In the genomic region with DNA sequence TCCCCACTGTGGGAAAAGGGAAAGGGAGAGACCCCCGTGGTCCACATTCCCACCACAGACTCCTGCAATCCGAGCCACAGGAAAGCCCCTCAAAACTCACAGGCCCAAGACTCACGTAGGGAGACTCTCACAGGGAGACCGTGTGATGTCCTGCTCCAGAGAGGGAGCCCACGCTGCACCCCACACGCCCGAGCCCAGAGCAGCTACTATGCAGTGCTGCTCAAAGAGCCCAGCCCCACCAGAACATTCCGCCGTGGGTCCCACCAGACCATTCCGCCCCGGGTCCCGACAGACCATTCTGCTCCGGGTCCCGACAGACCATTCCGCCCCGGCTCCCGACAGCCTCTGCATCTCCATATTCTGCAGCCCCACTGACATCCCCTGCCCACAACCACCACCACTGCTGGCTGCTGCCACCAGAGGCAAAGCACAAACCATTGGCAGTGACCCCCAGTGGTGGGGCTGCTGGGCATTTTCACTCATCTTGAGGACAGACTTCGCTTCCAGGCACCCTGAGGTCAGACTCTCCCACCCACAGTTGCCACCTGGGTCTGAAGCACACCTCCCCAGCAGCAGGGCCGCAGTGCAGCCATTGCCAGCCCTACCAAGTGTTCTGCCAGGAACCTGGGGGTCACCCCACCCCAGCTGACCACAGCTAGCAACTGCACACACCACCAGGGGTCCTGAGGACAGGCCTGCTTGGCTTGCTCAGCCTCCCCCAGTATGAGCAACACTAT, we compare ENCODE assay signal across 27 cellular contexts.
"Had no signal": no experiment of that assay in that cellular context is flagged by ENCODE, and none has a peak within 500 bp of the region (broad histone marks: within the 10 kb centered on the region; RNA-seq: fewer than 3 reads in every experiment).

No MANE protein-coding gene starts in this region.

- H3K36me3 ChIP-seq: heart left ventricle, lower lobe of right lung, neutrophil, sigmoid colon, upper lobe of left lung, uterus had no signal

- H3K79me2 ChIP-seq: hepatocyte, parathyroid adenoma had no signal

- H3K27me3 ChIP-seq: foreskin keratinocyte, gastroesophageal sphincter, heart left ventricle, hepatocyte, neutrophil, sigmoid colon, testis, tibial artery, upper lobe of left lung, uterus had no signal

- H3K27ac ChIP-seq: foreskin keratinocyte, gastroesophageal sphincter, heart left ventricle, hepatocyte, lower lobe of right lung, neutrophil, parathyroid adenoma, psoas muscle, sigmoid colon, testis, tibial artery, upper lobe of left lung, uterus had no signal

- ATAC-seq: foreskin keratinocyte; gastroesophageal sphincter; heart left ventricle; left colon; left ventricle myocardium superior; lower lobe of right lung; natural killer cell; psoas muscle; right cardiac atrium; stimulated activated effector memory CD8-positive, alpha-beta T cell treated with anti-CD3 and anti-CD28 coated beads, Interleukin-12 subunit alpha, Interleukin-12 subunit beta, amount 100 ng/mL, for 72 hours; stimulated activated naive CD8-positive, alpha-beta T cell treated with anti-CD3 and anti-CD28 coated beads, Interleukin-15, Interleukin-2, amounts not matched to agents 100 U/mL and 50 U/mL, for 24 hours had no signal

- DNase-seq: cerebellar nuclear complex; cortex of kidney; effector CD4-positive, alpha-beta T cell; foreskin keratinocyte; heart left ventricle; kidney glomerular epithelial cell; left colon; left ventricle myocardium superior; lower lobe of right lung; natural killer cell; psoas muscle; right cardiac atrium; sigmoid colon; stimulated activated CD4-positive, alpha-beta T cell treated with anti-CD3 and anti-CD28 coated beads, Interleukin-2, amount 100 ng/mL, for 24 hours; stimulated activated CD4-positive, alpha-beta T cell treated with anti-CD3 and anti-CD28 coated beads, Interleukin-4, amount 100 ng/mL, for 24 hours; stimulated activated naive CD8-positive, alpha-beta T cell treated with anti-CD3 and anti-CD28 coated beads, Interleukin-15, Interleukin-2, amounts not matched to agents 100 U/mL and 50 U/mL, for 24 hours; substantia nigra; testis; tibial artery; uterus had no signal

- H3K4me3 ChIP-seq: gastroesophageal sphincter, heart left ventricle, hepatocyte, lower lobe of right lung, psoas muscle, sigmoid colon, testis, tibial artery, upper lobe of left lung, uterus had no signal

- H3K9me3 ChIP-seq: lower lobe of right lung, neutrophil, psoas muscle, sigmoid colon, testis, uterus had no signal

- H3K27ac Mint-ChIP-seq: memory B cell; natural killer cell; stimulated activated effector memory CD8-positive, alpha-beta T cell treated with anti-CD3 and anti-CD28 coated beads, Interleukin-12 subunit alpha, Interleukin-12 subunit beta, amount 100 ng/mL, for 72 hours had no signal

- H3K4me2 ChIP-seq: hepatocyte had no signal

- H3K4me1 ChIP-seq: foreskin keratinocyte, gastroesophageal sphincter, heart left ventricle, lower lobe of right lung, parathyroid adenoma, psoas muscle, sigmoid colon, testis, tibial artery, upper lobe of left lung, uterus had no signal

- H3K9ac ChIP-seq: parathyroid adenoma had no signal

- H3K36me3 Mint-ChIP-seq: natural killer cell; stimulated activated effector memory CD8-positive, alpha-beta T cell treated with anti-CD3 and anti-CD28 coated beads, Interleukin-12 subunit alpha, Interleukin-12 subunit beta, amount 100 ng/mL, for 72 hours had no signal

- H3K4me1 Mint-ChIP-seq: memory B cell; natural killer cell; stimulated activated effector memory CD8-positive, alpha-beta T cell treated with anti-CD3 and anti-CD28 coated beads, Interleukin-12 subunit alpha, Interleukin-12 subunit beta, amount 100 ng/mL, for 72 hours had no signal

- H3K4me3 Mint-ChIP-seq: memory B cell; natural killer cell; stimulated activated effector memory CD8-positive, alpha-beta T cell treated with anti-CD3 and anti-CD28 coated beads, Interleukin-12 subunit alpha, Interleukin-12 subunit beta, amount 100 ng/mL, for 72 hours had no signal

- H2AFZ ChIP-seq: hepatocyte, parathyroid adenoma had no signal
